ENCODE assay signal across 15 cellular contexts in genomic region chr11:32821517-32821916, GRCh38. TPM values are rescaled to one million over a fixed set of nuclear protein-coding genes. Genes with fewer than 3 reads are reported as not detected.
DNase-seq lines count a peak whose midpoint lies in the region; ATAC-seq and TF ChIP-seq lines count a peak whose summit lies in the region.
"Had no signal": no experiment of that assay in that cellular context is flagged by ENCODE, and none has a peak within 500 bp of the region (broad histone marks: within the 10 kb centered on the region; RNA-seq: fewer than 3 reads in every experiment).

No MANE protein-coding gene starts in this region.

- peak overlapping the region; percentile 9 for H3K4me3 Mint-ChIP-seq in activated naive CD4-positive, alpha-beta T cell treated with anti-CD3 and anti-CD28 coated beads, Interleukin-2, amount 50 U/mL, for 24 hours
- no peak overlapping the region for H3K4me3 Mint-ChIP-seq in activated T-helper 2 cell treated with anti-CD3 and anti-CD28 coated beads, Interferon-gamma antibody, Interleukin-2, Interleukin-4, amounts not matched to agents 10 μg/mL and 5 μg/mL and 100 μg/mL, durations not matched to agents 14 hours and 24 hours and 36 hours (ENCODE audit: low read depth)
- H3K4me3 Mint-ChIP-seq in stimulated activated naive CD8-positive, alpha-beta T cell treated with anti-CD3 and anti-CD28 coated beads, Interleukin-15, amount 100 ng/mL, for 72 hours = peak overlapping the region; percentile 13 to 22

- H3K36me3 Mint-ChIP-seq in activated naive CD4-positive, alpha-beta T cell treated with anti-CD3 and anti-CD28 coated beads, Interleukin-2, amount 50 U/mL, for 24 hours = no peaks in the 10 kb centered on the region
- no peaks in the 10 kb centered on the region for H3K36me3 Mint-ChIP-seq in activated T-helper 2 cell treated with anti-CD3 and anti-CD28 coated beads, Interferon-gamma antibody, Interleukin-2, Interleukin-4, amounts not matched to agents 10 μg/mL and 5 μg/mL and 100 μg/mL, durations not matched to agents 14 hours and 24 hours and 36 hours (ENCODE audit: low read depth)

- DNase-seq in activated naive CD4-positive, alpha-beta T cell treated with anti-CD3 and anti-CD28 coated beads, Interleukin-2, amount 50 U/mL, for 16 hours = no peak
- DNase-seq in HS-5 (ENCODE audit: low read depth) = peak; percentile 58
- DNase-seq in activated T-helper 2 cell treated with anti-CD3 and anti-CD28 coated beads, Interferon-gamma antibody, Interleukin-2, Interleukin-4, amounts not matched to agents 10 μg/mL and 5 μg/mL and 100 μg/mL, durations not matched to agents 14 hours and 24 hours and 36 hours (ENCODE audit: low spot score) = no peak
- no peak for DNase-seq in stimulated activated naive CD8-positive, alpha-beta T cell treated with anti-CD3 and anti-CD28 coated beads, Interleukin-15, amount 100 ng/mL, for 72 hours
- no peak for DNase-seq in ascending aorta (ENCODE audit: low spot score in 2 of 2)
- no peak for DNase-seq in SKM-1 treated with dmso at 0.1 percent for 144 hours (lab: John Stamatoyannopoulos, UW; ENCODE audit: unreplicated experiment)
- DNase-seq: activated CD8-positive, alpha-beta memory T cell treated with anti-CD3 and anti-CD28 coated beads, Interleukin-2, amount 50 U/mL, for 4 hours; AML-193; brain microvascular endothelial cell; NCI-H2171 treated with DMSO at 0.1 percent for 48 hours; ovary; RPMI8226; stimulated activated CD4-positive, alpha-beta T cell treated with anti-CD3 and anti-CD28 coated beads, Interleukin-15, amount 100 ng/mL, for 24 hours had no signal

- no peaks in the 10 kb centered on the region for H3K36me3 ChIP-seq in ascending aorta
- H3K36me3 ChIP-seq: brain microvascular endothelial cell, ovary had no signal

- ATAC-seq in stimulated activated naive CD8-positive, alpha-beta T cell treated with anti-CD3 and anti-CD28 coated beads, Interleukin-15, amount 100 ng/mL, for 72 hours = peak; percentile 72
- no peak for ATAC-seq in GM19035 (IDR thresholded peaks at IDR 0.05; ENCODE audit: unreplicated experiment)

- no peak for TF ChIP-seq CTCF in ascending aorta (IDR thresholded peaks at IDR 0.05)

- H3K9me3 Mint-ChIP-seq in activated naive CD4-positive, alpha-beta T cell treated with anti-CD3 and anti-CD28 coated beads, Interleukin-2, amount 50 U/mL, for 24 hours = no peaks in the 10 kb centered on the region
- no peaks in the 10 kb centered on the region for H3K9me3 Mint-ChIP-seq in activated T-helper 2 cell treated with anti-CD3 and anti-CD28 coated beads, Interferon-gamma antibody, Interleukin-2, Interleukin-4, amounts not matched to agents 10 μg/mL and 5 μg/mL and 100 μg/mL, durations not matched to agents 14 hours and 24 hours and 36 hours
- H3K9me3 Mint-ChIP-seq in stimulated activated naive CD8-positive, alpha-beta T cell treated with anti-CD3 and anti-CD28 coated beads, Interleukin-15, amount 100 ng/mL, for 72 hours = no peaks in the 10 kb centered on the region

- no peaks in the 10 kb centered on the region for H3K4me1 ChIP-seq in ascending aorta

- intact Hi-C loops in activated T-helper 2 cell treated with anti-CD3 and anti-CD28 coated beads, Interferon-gamma antibody, Interleukin-2, Interleukin-4, amounts not matched to agents 10 μg/mL and 5 μg/mL and 100 μg/mL, durations not matched to agents 14 hours and 24 hours and 36 hours (cut with micrococcal nuclease) = loop anchor here (1.0 to 5.0 kb wide), 3 partner anchors 8 to 241 kb away; partner anchors contain the start of gene PRRG4
- intact Hi-C loops in ascending aorta (cut with DNase I) = no loop called here

- no peaks in the 10 kb centered on the region for H3K9me3 ChIP-seq in ascending aorta
- H3K9me3 ChIP-seq: ovary had no signal

- H3K27me3 Mint-ChIP-seq in activated naive CD4-positive, alpha-beta T cell treated with anti-CD3 and anti-CD28 coated beads, Interleukin-2, amount 50 U/mL, for 24 hours = peaks cover 2% of the 10 kb centered on the region
- H3K27me3 Mint-ChIP-seq in activated T-helper 2 cell treated with anti-CD3 and anti-CD28 coated beads, Interferon-gamma antibody, Interleukin-2, Interleukin-4, amounts not matched to agents 10 μg/mL and 5 μg/mL and 100 μg/mL, durations not matched to agents 14 hours and 24 hours and 36 hours (ENCODE audit: low read depth) = no peaks in the 10 kb centered on the region
- no peaks in the 10 kb centered on the region for H3K27me3 Mint-ChIP-seq in stimulated activated naive CD8-positive, alpha-beta T cell treated with anti-CD3 and anti-CD28 coated beads, Interleukin-15, amount 100 ng/mL, for 72 hours

- peak overlapping the region; percentile 88 for H3K27ac Mint-ChIP-seq in activated naive CD4-positive, alpha-beta T cell treated with anti-CD3 and anti-CD28 coated beads, Interleukin-2, amount 50 U/mL, for 24 hours
- peak overlapping the region; percentile 32 for H3K27ac Mint-ChIP-seq in activated T-helper 2 cell treated with anti-CD3 and anti-CD28 coated beads, Interferon-gamma antibody, Interleukin-2, Interleukin-4, amounts not matched to agents 10 μg/mL and 5 μg/mL and 100 μg/mL, durations not matched to agents 14 hours and 24 hours and 36 hours
- no peak overlapping the region for H3K27ac Mint-ChIP-seq in stimulated activated naive CD8-positive, alpha-beta T cell treated with anti-CD3 and anti-CD28 coated beads, Interleukin-15, amount 100 ng/mL, for 72 hours

- H3K27me3 ChIP-seq in ascending aorta = no peaks in the 10 kb centered on the region
- H3K27me3 ChIP-seq: brain microvascular endothelial cell, ovary had no signal

- H3K4me1 Mint-ChIP-seq in activated naive CD4-positive, alpha-beta T cell treated with anti-CD3 and anti-CD28 coated beads, Interleukin-2, amount 50 U/mL, for 24 hours = peaks cover 17% of the 10 kb centered on the region
- H3K4me1 Mint-ChIP-seq in activated T-helper 2 cell treated with anti-CD3 and anti-CD28 coated beads, Interferon-gamma antibody, Interleukin-2, Interleukin-4, amounts not matched to agents 10 μg/mL and 5 μg/mL and 100 μg/mL, durations not matched to agents 14 hours and 24 hours and 36 hours (ENCODE audit: low read depth) = peaks cover 19% of the 10 kb centered on the region
- peaks cover 17% of the 10 kb centered on the region for H3K4me1 Mint-ChIP-seq in stimulated activated naive CD8-positive, alpha-beta T cell treated with anti-CD3 and anti-CD28 coated beads, Interleukin-15, amount 100 ng/mL, for 72 hours

- no peak overlapping the region for H3K4me3 ChIP-seq in ascending aorta
- H3K4me3 ChIP-seq: ovary had no signal

- no peak overlapping the region for H3K27ac ChIP-seq in ascending aorta
- H3K27ac ChIP-seq: brain microvascular endothelial cell, ovary had no signal

RNA-seq across cellular contexts. Expression of gene PRRG4, which starts 8.2 kb away (rescaled TPM):
- 1.1 and 1.3 TPM in 2 replicates for total RNA-seq in activated T-helper 2 cell treated with anti-CD3 and anti-CD28 coated beads, Interferon-gamma antibody, Interleukin-2, Interleukin-4, amounts not matched to agents 10 μg/mL and 5 μg/mL and 100 μg/mL, durations not matched to agents 14 hours and 24 hours and 36 hours
- 3.0 TPM for total RNA-seq in ascending aorta

RNA-seq across cellular contexts. Expression of gene CCDC73, which starts 27.1 kb away (rescaled TPM):
- 0.11 and 0.14 TPM in 2 replicates for total RNA-seq in activated T-helper 2 cell treated with anti-CD3 and anti-CD28 coated beads, Interferon-gamma antibody, Interleukin-2, Interleukin-4, amounts not matched to agents 10 μg/mL and 5 μg/mL and 100 μg/mL, durations not matched to agents 14 hours and 24 hours and 36 hours
- total RNA-seq in ascending aorta = not detected

Comparison
In these comparisons a context has a peak if more than half of its experiments do, and no peak if none do; other contexts are left out.
1. H3K27ac Mint-ChIP-seq: peak in activated naive CD4-positive, alpha-beta T cell treated with anti-CD3 and anti-CD28 coated beads, Interleukin-2, amount 50 U/mL, for 24 hours (single experiment) and activated T-helper 2 cell treated with anti-CD3 and anti-CD28 coated beads, Interferon-gamma antibody, Interleukin-2, Interleukin-4, amounts not matched to agents 10 μg/mL and 5 μg/mL and 100 μg/mL, durations not matched to agents 14 hours and 24 hours and 36 hours (single experiment); none in stimulated activated naive CD8-positive, alpha-beta T cell treated with anti-CD3 and anti-CD28 coated beads, Interleukin-15, amount 100 ng/mL, for 72 hours (0 of 2).